ENCODE assay signal across 11 cellular contexts in genomic region chr14:95260537-95261440, GRCh38. TPM values are rescaled to one million over a fixed set of nuclear protein-coding genes. Genes with fewer than 3 reads are reported as not detected.
DNase-seq lines count a peak whose midpoint lies in the region; ATAC-seq, FAIRE-seq and TF ChIP-seq lines count a peak whose summit lies in the region.
"Had no signal": no experiment of that assay in that cellular context is flagged by ENCODE, and none has a peak within 500 bp of the region (broad histone marks: within the 10 kb centered on the region; RNA-seq: fewer than 3 reads in every experiment).

No MANE protein-coding gene starts in this region.

- H3K9me3 Mint-ChIP-seq in activated naive CD8-positive, alpha-beta T cell (ENCODE audit: low read depth) = no peaks in the 10 kb centered on the region

- H3K27me3 ChIP-seq in keratinocyte (ENCODE audit: control insufficient read depth, extremely low read depth, insufficient read depth, low read length) = no peaks in the 10 kb centered on the region

- H3K9me3 ChIP-seq in A549 = no peaks in the 10 kb centered on the region
- H3K9me3 ChIP-seq in keratinocyte (ENCODE audit: control insufficient read depth, low read depth, low read length) = no peaks in the 10 kb centered on the region

- no peak for TF ChIP-seq RAD21 in A549 (conservative IDR thresholded peaks at IDR 0.05 in 1 of 2, IDR thresholded peaks at IDR 0.05 in 1 of 2)

- POLR2A ChIA-PET in A549 (lab: Yijun Ruan, JAX) = no interaction called here

- no peaks in the 10 kb centered on the region for H3K27me3 Mint-ChIP-seq in activated naive CD8-positive, alpha-beta T cell

- ATAC-seq in A549 (no peak), GM19463 (IDR thresholded peaks at IDR 0.05; ENCODE audit: unreplicated experiment) (peak; percentile 35)

- H2AFZ ChIP-seq in keratinocyte (ENCODE audit: control insufficient read depth, low read length) = peak overlapping the region; percentile 18

- TF ChIP-seq EP300 in A549 (IDR thresholded peaks at IDR 0.05) = no peak

- no peaks in the 10 kb centered on the region for H3K36me3 Mint-ChIP-seq in activated naive CD8-positive, alpha-beta T cell

- no peak for DNase-seq in A549 (ENCODE audit: low read depth in 1 of 2, low spot score in 1 of 2)
- peak; percentile 65 for DNase-seq in keratinocyte (ENCODE audit: low read depth, low spot score)
- no peak for DNase-seq in OCI-M2 (lab: John Stamatoyannopoulos, UW; ENCODE audit: unreplicated experiment)
- DNase-seq in amygdala (lab: John Stamatoyannopoulos, UW) = no peak
- DNase-seq in NCI-H2171 (lab: John Stamatoyannopoulos, UW) = no peak
- no peak for DNase-seq in NCI-H2107 (lab: John Stamatoyannopoulos, UW)
- DNase-seq: Calu3, hypothalamus had no signal

- TF ChIP-seq CTCF in A549 (IDR thresholded peaks at IDR 0.05) = no peak
- no peak for TF ChIP-seq CTCF in keratinocyte (optimal IDR thresholded peaks at IDR 0.05 in 1 of 3, IDR thresholded peaks at IDR 0.05 in 1 of 3, conservative IDR thresholded peaks at IDR 0.05 in 1 of 3; ENCODE audit: extremely low read depth in 1 of 3, insufficient read depth in 2 of 3, low read length in 3 of 3)

- no peak for TF ChIP-seq POLR2A in A549 (IDR thresholded peaks at IDR 0.05; ENCODE audit: low read length)

- no peak overlapping the region for H3K4me2 ChIP-seq in A549
- peak overlapping the region; percentile 41 for H3K4me2 ChIP-seq in keratinocyte (ENCODE audit: control insufficient read depth, extremely low read depth, insufficient read depth, low read depth, low read length)

- no peak overlapping the region for H3K4me3 Mint-ChIP-seq in activated naive CD8-positive, alpha-beta T cell

- no peaks in the 10 kb centered on the region for H3K9me1 ChIP-seq in keratinocyte (ENCODE audit: control insufficient read depth, extremely low read depth, insufficient read depth, low read length)

- H3K4me3 ChIP-seq in A549 (no peak overlapping the region), keratinocyte (ENCODE audit: control insufficient read depth in 2 of 3, extremely low read depth in 1 of 3, insufficient read depth in 2 of 3, low read depth in 1 of 3, low read length in 3 of 3) (no peak overlapping the region)

- dilution Hi-C loops in keratinocyte (cut with MboI; ENCODE audit: extremely low pct_ligation_motif_present, low sequenced_read_pairs) = no loop called here

- CTCF ChIA-PET in A549 (lab: Yijun Ruan, JAX) = interaction anchor here (0.7 to 1.4 kb wide), 2 partner anchors 11 to 39 kb away, joined by 3 to 4 read pairs; no protein-coding TSS in a partner anchor

- peak overlapping the region; percentile 61 for H3K9ac ChIP-seq in keratinocyte (ENCODE audit: control insufficient read depth, extremely low read depth, insufficient read depth, low read length)

- H4K20me1 ChIP-seq in keratinocyte (ENCODE audit: control insufficient read depth, extremely low read depth, insufficient read depth, low read length) = no peaks in the 10 kb centered on the region

- H3K4me1 ChIP-seq in A549 = peaks cover 38% of the 10 kb centered on the region
- H3K4me1 ChIP-seq in keratinocyte (ENCODE audit: control insufficient read depth, extremely low read depth, insufficient read depth, low read length) = peaks cover 48% of the 10 kb centered on the region

- peak overlapping the region; percentile 89 for H3K27ac Mint-ChIP-seq in activated naive CD8-positive, alpha-beta T cell

- no peaks in the 10 kb centered on the region for H3K79me2 ChIP-seq in keratinocyte (ENCODE audit: control insufficient read depth, insufficient read depth, low read length)

- H3K27ac ChIP-seq in A549 (peak overlapping the region in 1 of 2 experiments; percentile 88; a peak in 1 of 6 replicates), keratinocyte (ENCODE audit: control insufficient read depth, insufficient read depth, low read length) (peak overlapping the region; percentile 65)
- H3K27ac ChIP-seq: HL-60 had no signal

- WGBS in A549 (ENCODE audit: missing lambda C conversion rate) = 86% methylated on average over 20 of the region's 20 CpGs

- no peaks in the 10 kb centered on the region for H3K36me3 ChIP-seq in keratinocyte (ENCODE audit: control insufficient read depth in 2 of 2, extremely low read depth in 1 of 2, insufficient read depth in 2 of 2, low read length in 2 of 2)

- no peak for FAIRE-seq in A549 (lab: Jason Lieb, UNC)
- no peak for FAIRE-seq in keratinocyte (lab: Jason Lieb, UNC)

- H3K4me1 Mint-ChIP-seq in activated naive CD8-positive, alpha-beta T cell (ENCODE audit: low read depth) = peaks cover 18% of the 10 kb centered on the region

TF ChIP-seq in A549, 52 proteins besides CTCF, POLR2A, EP300 and RAD21:
- no peak for TF ChIP-seq FOSL2 (IDR thresholded peaks at IDR 0.05)
- TF ChIP-seq FOSL2 (CRISPR knock-in tag; IDR thresholded peaks at IDR 0.05) = 0 out of 2 replicates have a peak, but pooled peaks have one; percentile 14
- TF ChIP-seq ZFP36 (IDR thresholded peaks at IDR 0.05; ENCODE audit: borderline replicate concordance, partially characterized antibody) = peak; percentile 70
- TF ChIP-seq, protein P1, sequence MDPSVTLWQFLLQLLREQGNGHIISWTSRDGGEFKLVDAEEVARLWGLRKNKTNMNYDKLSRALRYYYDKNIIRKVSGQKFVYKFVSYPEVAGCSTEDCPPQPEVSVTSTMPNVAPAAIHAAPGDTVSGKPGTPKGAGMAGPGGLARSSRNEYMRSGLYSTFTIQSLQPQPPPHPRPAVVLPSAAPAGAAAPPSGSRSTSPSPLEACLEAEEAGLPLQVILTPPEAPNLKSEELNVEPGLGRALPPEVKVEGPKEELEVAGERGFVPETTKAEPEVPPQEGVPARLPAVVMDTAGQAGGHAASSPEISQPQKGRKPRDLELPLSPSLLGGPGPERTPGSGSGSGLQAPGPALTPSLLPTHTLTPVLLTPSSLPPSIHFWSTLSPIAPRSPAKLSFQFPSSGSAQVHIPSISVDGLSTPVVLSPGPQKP (IDR thresholded peaks at IDR 0.05; ENCODE audit: low read depth, low read length) = no peak
TF ChIP-seq in A549: peak in this region for 2.

RNA-seq across cellular contexts. Expression of gene CLMN, which starts 58.9 kb away (rescaled TPM):
- 10.6 and 11.3 TPM in 2 replicates for polyA plus RNA-seq in A549 (2011; rRNA removed)
- 1.4 and 1.6 TPM in 2 replicates for polyA plus RNA-seq in A549 (2012; cell fraction: cytosol; rRNA removed)
- polyA plus RNA-seq in A549 (2012; cell fraction: nucleus; rRNA removed) = 2.0 and 3.1 TPM in 2 replicates
- 2.9 to 4.3 TPM (median 3.3 TPM) in 3 replicates for polyA plus RNA-seq in A549 (2017; fragmentation: RNase III; extraction: RNeasy Plus Mini Kit Qiagen cat#74134 plus additional on column Dnase treatment)
- polyA minus RNA-seq in A549 (2011; rRNA and poly(A)+ RNA removed) = 10.9 and 11.9 TPM in 2 replicates
- polyA plus RNA-seq in keratinocyte = 2.9 to 7.0 TPM (median 6.1 TPM) in 3 replicates
- polyA plus RNA-seq in keratinocyte (2011; ENCODE audit: low read depth) = 13.8 TPM
- polyA plus RNA-seq in keratinocyte (2011; cell fraction: cytosol; rRNA removed) = 6.1 and 9.6 TPM in 2 replicates
- polyA plus RNA-seq in keratinocyte (2011; cell fraction: nucleus; rRNA removed) = 8.1 and 9.1 TPM in 2 replicates
- 4.1 and 8.5 TPM in 2 replicates for polyA plus RNA-seq in keratinocyte (2012; ENCODE audit: low replicate concordance)
- 3.2 to 16.5 TPM (median 5.1 TPM) in 3 replicates for polyA minus RNA-seq in keratinocyte
- 5.6 TPM for polyA minus RNA-seq in keratinocyte (2011; cell fraction: cytosol; rRNA and poly(A)+ RNA removed)
- 5.5 and 13.3 TPM in 2 replicates for polyA minus RNA-seq in keratinocyte (2011; cell fraction: nucleus; rRNA and poly(A)+ RNA removed)
